In the genomic region with DNA sequence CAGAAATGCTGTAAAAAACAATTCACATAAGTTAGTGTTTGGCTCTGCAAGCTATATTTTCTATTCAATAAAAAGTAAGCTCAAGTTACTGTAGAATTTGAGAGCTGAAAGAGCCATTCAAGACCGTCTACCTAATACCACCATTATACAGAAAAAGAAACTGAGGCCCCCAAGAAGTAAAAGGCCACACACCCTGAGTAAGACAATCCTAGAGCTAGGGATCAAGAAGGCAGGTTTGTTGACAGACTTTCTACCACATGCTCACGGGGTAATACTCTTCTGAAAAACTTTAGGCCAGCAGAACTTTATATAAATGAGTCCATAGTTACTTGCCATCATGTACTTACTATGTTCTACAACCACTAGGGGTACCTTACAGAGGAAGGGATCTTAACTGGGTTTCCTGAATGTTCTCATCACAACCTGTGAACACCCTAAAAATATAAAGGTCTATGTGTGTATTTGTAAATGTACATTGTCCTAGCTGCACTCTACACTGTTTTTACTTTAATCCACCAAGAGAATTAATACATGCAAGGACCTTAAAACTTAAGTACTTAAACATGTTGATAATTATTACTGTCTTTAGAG, we compare ENCODE assay signal across 1 cellular context.
TF ChIP-seq lines count a peak whose summit lies in the region.

No MANE protein-coding gene starts in this region.

TF ChIP-seq in IMR-90, 13 proteins besides CTCF, POLR2A, EP300 and RAD21 (continued from another document):
- no peak for TF ChIP-seq MAZ (IDR thresholded peaks at IDR 0.05; ENCODE audit: borderline replicate concordance, low read depth, low read length)
- no peak for TF ChIP-seq NFE2L2 (IDR thresholded peaks at IDR 0.05; ENCODE audit: low read depth, low read length)
- no peak for TF ChIP-seq FOS (IDR thresholded peaks at IDR 0.05; ENCODE audit: low read depth, low read length)
- TF ChIP-seq CHD1 (IDR thresholded peaks at IDR 0.05; ENCODE audit: low read depth, low read length), result no peak
- TF ChIP-seq RFX5 (IDR thresholded peaks at IDR 0.05; ENCODE audit: low read depth, low read length), result no peak
- no peak for TF ChIP-seq BHLHE40 (IDR thresholded peaks at IDR 0.05; ENCODE audit: low read depth, low read length)
- no peak for TF ChIP-seq RCOR1 (IDR thresholded peaks at IDR 0.05; ENCODE audit: insufficient replicate concordance, low read length)
- TF ChIP-seq, protein P1, sequence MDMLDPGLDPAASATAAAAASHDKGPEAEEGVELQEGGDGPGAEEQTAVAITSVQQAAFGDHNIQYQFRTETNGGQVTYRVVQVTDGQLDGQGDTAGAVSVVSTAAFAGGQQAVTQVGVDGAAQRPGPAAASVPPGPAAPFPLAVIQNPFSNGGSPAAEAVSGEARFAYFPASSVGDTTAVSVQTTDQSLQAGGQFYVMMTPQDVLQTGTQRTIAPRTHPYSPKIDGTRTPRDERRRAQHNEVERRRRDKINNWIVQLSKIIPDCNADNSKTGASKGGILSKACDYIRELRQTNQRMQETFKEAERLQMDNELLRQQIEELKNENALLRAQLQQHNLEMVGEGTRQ (IDR thresholded peaks at IDR 0.05; ENCODE audit: low read depth, low read length), result no peak
